In genomic region chr3:72604287-72604686, GRCh38 we compare ENCODE assay signal across 16 cellular contexts.
"Had no signal": no experiment of that assay in that cellular context is flagged by ENCODE, and none has a peak within 500 bp of the region (broad histone marks: within the 10 kb centered on the region; RNA-seq: fewer than 3 reads in every experiment).

No MANE protein-coding gene starts in this region.

- H3K36me3 ChIP-seq: gastroesophageal sphincter, left lung, neutrophil, tibial artery had no signal

- ATAC-seq: activated CD8-positive, alpha-beta T cell treated with anti-CD3 and anti-CD28 coated beads, Interleukin-2, amount 10 ng/mL, durations not matched to agents 7 days and 5 days; activated naive CD4-positive, alpha-beta T cell treated with anti-CD3 and anti-CD28 coated beads, Interleukin-2, amount 50 U/mL, for 72 hours; gastroesophageal sphincter; left lung; naive thymus-derived CD8-positive, alpha-beta T cell; stimulated activated memory B cell treated with anti-CD40 and anti-IgM and Interleukin-4, amounts not matched to agents 10 μg/mL and 1 μg/mL and 100 μg/mL, for 72 hours had no signal

- DNase-seq: activated CD4-positive, alpha-beta T cell treated with anti-CD3 and anti-CD28 coated beads, Interleukin-2, amount 10 ng/mL, durations not matched to agents 24 days and 14 days; activated CD4-positive, CD25-positive, alpha-beta regulatory T cell; activated CD8-positive, alpha-beta memory T cell treated with anti-CD3 and anti-CD28 coated beads, Interleukin-2, amount 50 U/mL, for 4 hours; activated CD8-positive, alpha-beta T cell treated with anti-CD3 and anti-CD28 coated beads, Interleukin-2, amount 10 ng/mL, durations not matched to agents 7 days and 5 days; activated gamma-delta T cell; activated T-cell treated with anti-CD3 and anti-CD28 coated beads, Interleukin-2, amount 50 U/mL, for 48 hours; effector memory CD4-positive, alpha-beta T cell; islet precursor cell; left lung; naive thymus-derived CD8-positive, alpha-beta T cell; stimulated activated CD4-positive, alpha-beta T cell treated with anti-CD3 and anti-CD28 coated beads, Interleukin-2, amount 100 ng/mL, for 48 hours; tibial artery had no signal

- H3K9me3 ChIP-seq: gastroesophageal sphincter, left lung, neutrophil, tibial artery had no signal

- H3K4me3 ChIP-seq: gastroesophageal sphincter, left lung, tibial artery had no signal

- H3K27ac ChIP-seq: gastroesophageal sphincter, left lung, neutrophil, tibial artery had no signal

- H3K27me3 ChIP-seq: gastroesophageal sphincter, left lung, neutrophil, tibial artery had no signal

- H3K4me1 ChIP-seq: left lung had no signal
